8 cellular contexts compared by ENCODE assay signal in genomic region chr17:17729620-17730249, GRCh38. TPM values are rescaled to one million over a fixed set of nuclear protein-coding genes. Genes with fewer than 3 reads are reported as not detected.
A peak's percentile ranks its signal among the peaks of the same experiment; 100 is the strongest.
DNase-seq lines count a peak whose midpoint lies in the region; ATAC-seq and TF ChIP-seq lines count a peak whose summit lies in the region.

No MANE protein-coding gene starts in this region.

- peak overlapping the region in 3 of 4 donors; percentile 5 to 48 (median 20) for H3K27ac ChIP-seq in gastroesophageal sphincter
- peak overlapping the region in 5 of 8 donors; percentile 47 to 88 (median 83) for H3K27ac ChIP-seq in spleen

- no peaks in the 10 kb centered on the region for H3K27me3 ChIP-seq in gastroesophageal sphincter
- H3K27me3 ChIP-seq in spleen (replicated peaks in 1 of 7), result peaks cover 0 to 2% (median 0%) of the 10 kb centered on the region in 7 donors

- DNase-seq in AG09309 (ENCODE audit: low read depth), result no peak
- DNase-seq in NCI-H774 (lab: John Stamatoyannopoulos, UW), result peak; percentile 0
- peak; percentile 41 for DNase-seq in activated T-helper 1 cell treated with Interleukin-2 at 50 U/mL for 16 hours (ENCODE audit: low read depth)
- no peak for DNase-seq in spleen
- DNase-seq in T1000 (lab: John Stamatoyannopoulos, UW), result no peak

- H3K9me3 ChIP-seq in gastroesophageal sphincter (no peaks in the 10 kb centered on the region), spleen (no peaks in the 10 kb centered on the region)

- H3K36me3 ChIP-seq in gastroesophageal sphincter, result peaks cover 0 to 11% of the 10 kb centered on the region in 2 donors
- H3K36me3 ChIP-seq in spleen, result peaks cover 0 to 14% (median 0%) of the 10 kb centered on the region in 6 donors

- no peak overlapping the region for H3K4me3 ChIP-seq in AG09309 (ENCODE audit: control insufficient read depth, low read depth, low read length)
- H3K4me3 ChIP-seq in gastroesophageal sphincter, result no peak overlapping the region
- H3K4me3 ChIP-seq in spleen, result no peak overlapping the region

- intact Hi-C loops in spleen (cut with DNase I; ENCODE audit: low total_unique reads), result no loop called here

- H3K4me1 ChIP-seq in gastroesophageal sphincter (peaks cover 0 to 69% (median 12%) of the 10 kb centered on the region in 3 donors), spleen (peaks cover 35 to 93% (median 69%) of the 10 kb centered on the region in 6 donors)

- no peak for TF ChIP-seq EP300 in gastroesophageal sphincter (IDR thresholded peaks at IDR 0.05)

- TF ChIP-seq CTCF in AG09309 (IDR thresholded peaks at IDR 0.05; ENCODE audit: control insufficient read depth, insufficient read depth, low read depth, low read length, missing control alignments) (peak; percentile 49), gastroesophageal sphincter (IDR thresholded peaks at IDR 0.05) (peak in 3 of 4 experiments; percentile 48 to 63 (median 63)), spleen (IDR thresholded peaks at IDR 0.05 in 8 of 11, conservative IDR thresholded peaks at IDR 0.05 in 3 of 11) (peak; percentile 34 to 83 (median 71))

- WGBS in gastroesophageal sphincter (ENCODE audit: low coverage in 1 of 2), 2 donors, result 40 to 83% methylated on average over 1 of the region's 5 CpGs
- 42 to 64% (median 59%) methylated on average over 5 of the region's 5 CpGs for WGBS in spleen, 5 donors

- TF ChIP-seq POLR2A in gastroesophageal sphincter (IDR thresholded peaks at IDR 0.05) (no peak), spleen (IDR thresholded peaks at IDR 0.05) (no peak)

- peak; percentile 53 for ATAC-seq in GM21529 (IDR thresholded peaks at IDR 0.05; ENCODE audit: unreplicated experiment)
- ATAC-seq in gastroesophageal sphincter, result no peak
- ATAC-seq in GM18517 (IDR thresholded peaks at IDR 0.05; ENCODE audit: unreplicated experiment), result no peak

RNA-seq across cellular contexts. Expression of gene RAI1, which starts 48.5 kb away (rescaled TPM):
- total RNA-seq in gastroesophageal sphincter, result 10 to 100 TPM; 15.9 to 39.7 (median 28.3) TPM
- 10 to 100 TPM; 28.9 to 61.9 (median 40.3) TPM for total RNA-seq in spleen
- 10 to 100 TPM in 1 of 3 donors, 1 to 10 TPM in 2; 5.4 to 19.7 (median 6.1) TPM for polyA plus RNA-seq in spleen

Comparison
In these comparisons a context has a peak if more than half of its experiments do, and no peak if none do; other contexts are left out.
1. DNase-seq: peak in NCI-H774 (single experiment) and activated T-helper 1 cell treated with Interleukin-2 at 50 U/mL for 16 hours (single experiment); none in AG09309 (single experiment), spleen (single experiment) and T1000 (single experiment).
2. Peak in every context shown above with its lines, with median percentiles within 50 percentile points of each other: CTCF ChIP-seq.